Comparison of ENCODE assay signal across 21 cellular contexts in the genomic region with DNA sequence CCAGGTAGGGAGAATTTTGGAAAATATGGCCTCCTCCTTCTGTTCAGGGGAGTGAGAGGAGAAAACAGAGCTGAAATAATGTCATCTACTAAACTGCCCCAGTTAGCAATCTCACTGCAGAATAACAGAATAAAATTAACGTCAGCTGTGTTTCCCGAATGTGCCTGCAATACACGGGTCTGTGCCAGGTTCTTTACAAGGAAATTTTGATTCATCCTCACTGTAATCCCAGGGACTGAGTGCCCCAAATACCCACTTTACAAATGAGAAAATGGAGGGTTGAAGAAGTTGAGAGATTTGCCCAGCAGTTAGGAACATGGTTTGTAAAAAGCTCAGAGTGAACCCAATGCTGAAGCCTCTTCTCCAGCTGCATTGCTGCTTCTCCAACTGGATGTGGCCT. TPM values are rescaled to one million over a fixed set of nuclear protein-coding genes. Genes with fewer than 3 reads are reported as not detected.
DNase-seq lines count a peak whose midpoint lies in the region; ATAC-seq and TF ChIP-seq lines count a peak whose summit lies in the region.
"Had no signal": no experiment of that assay in that cellular context is flagged by ENCODE, and none has a peak within 500 bp of the region (broad histone marks: within the 10 kb centered on the region; RNA-seq: fewer than 3 reads in every experiment).

No MANE protein-coding gene starts in this region.

- no peaks in the 10 kb centered on the region for H3K36me3 ChIP-seq in suprapubic skin

- peaks cover 74% of the 10 kb centered on the region for H3K4me1 Mint-ChIP-seq in activated CD4-positive, alpha-beta T cell treated with anti-CD3 and anti-CD28 coated beads for 36 hours
- H3K4me1 Mint-ChIP-seq in activated CD4-positive, alpha-beta T cell treated with anti-CD3 and anti-CD28 coated beads, Interleukin-2, amount 10 ng/mL, durations not matched to agents 24 days and 14 days = peaks cover 12% of the 10 kb centered on the region
- peaks cover 20% of the 10 kb centered on the region for H3K4me1 Mint-ChIP-seq in activated B cell treated with CpG ODN at 0.5 μM for 24 hours

- H3K27me3 ChIP-seq in foreskin keratinocyte (peaks cover 10% of the 10 kb centered on the region), suprapubic skin (no peaks in the 10 kb centered on the region)

- no peak for TF ChIP-seq POLR2A in suprapubic skin (IDR thresholded peaks at IDR 0.05)

- peaks cover 40% of the 10 kb centered on the region for H3K36me3 Mint-ChIP-seq in activated CD4-positive, alpha-beta T cell treated with anti-CD3 and anti-CD28 coated beads for 36 hours (ENCODE audit: low read depth)
- no peaks in the 10 kb centered on the region for H3K36me3 Mint-ChIP-seq in activated CD4-positive, alpha-beta T cell treated with anti-CD3 and anti-CD28 coated beads, Interleukin-2, amount 10 ng/mL, durations not matched to agents 24 days and 14 days (ENCODE audit: low read depth)
- no peaks in the 10 kb centered on the region for H3K36me3 Mint-ChIP-seq in activated B cell treated with CpG ODN at 0.5 μM for 24 hours (ENCODE audit: low read depth)

- H3K4me1 ChIP-seq in foreskin keratinocyte (peaks cover 24% of the 10 kb centered on the region), suprapubic skin (peaks cover 41% of the 10 kb centered on the region)

- ATAC-seq in activated CD4-positive, alpha-beta T cell treated with anti-CD3 and anti-CD28 coated beads for 36 hours = no peak
- ATAC-seq in activated B cell treated with CpG ODN at 0.5 μM for 24 hours (ENCODE audit: low read depth) (no peak), foreskin keratinocyte (no peak)
- ATAC-seq: GM12878, Panc1 had no signal

- no peak for DNase-seq in activated CD4-positive, alpha-beta T cell treated with anti-CD3 and anti-CD28 coated beads for 36 hours
- DNase-seq in activated CD4-positive, alpha-beta T cell treated with anti-CD3 and anti-CD28 coated beads, Interleukin-2, amount 10 ng/mL, durations not matched to agents 24 days and 14 days = no peak
- no peak for DNase-seq in activated B cell treated with CpG ODN at 0.5 μM for 24 hours
- DNase-seq in foreskin keratinocyte = no peak
- no peak for DNase-seq in suprapubic skin (ENCODE audit: low spot score in 2 of 2)
- no peak for DNase-seq in iPS-NIHi7 (ENCODE audit: extremely low spot score)
- no peak for DNase-seq in germinal center (ENCODE audit: low spot score)
- DNase-seq in stimulated activated CD4-positive, alpha-beta T cell treated with anti-CD3 and anti-CD28 coated beads, Interleukin-15, amount 100 ng/mL, for 24 hours = no peak
- DNase-seq: 8988T, Calu3, DMS79, KG1, NCI-H1092, NCI-H1694 treated with DMSO at 0.1 percent for 48 hours, NCI-H345, NCI-H526 treated with DMSO at 0.1 percent for 48 hours, Right ventricle myocardium superior had no signal

- no peak for TF ChIP-seq CTCF in activated B cell treated with CpG ODN at 0.5 μM for 24 hours (IDR thresholded peaks at IDR 0.05)
- TF ChIP-seq CTCF in foreskin keratinocyte (conservative IDR thresholded peaks at IDR 0.05) = no peak
- TF ChIP-seq CTCF in suprapubic skin (IDR thresholded peaks at IDR 0.05) = no peak

- WGBS in suprapubic skin = 33% methylated on average over 3 of the region's 3 CpGs

- H3K4me3 ChIP-seq in suprapubic skin = no peak overlapping the region
- H3K4me3 ChIP-seq: GM12878 had no signal

- peak overlapping the region; percentile 38 for H3K4me3 Mint-ChIP-seq in activated CD4-positive, alpha-beta T cell treated with anti-CD3 and anti-CD28 coated beads for 36 hours
- H3K4me3 Mint-ChIP-seq in activated CD4-positive, alpha-beta T cell treated with anti-CD3 and anti-CD28 coated beads, Interleukin-2, amount 10 ng/mL, durations not matched to agents 24 days and 14 days = no peak overlapping the region
- H3K4me3 Mint-ChIP-seq in activated B cell treated with CpG ODN at 0.5 μM for 24 hours = no peak overlapping the region

- no peaks in the 10 kb centered on the region for H3K9me3 ChIP-seq in suprapubic skin

- peaks cover 2% of the 10 kb centered on the region for H3K27me3 Mint-ChIP-seq in activated CD4-positive, alpha-beta T cell treated with anti-CD3 and anti-CD28 coated beads for 36 hours
- H3K27me3 Mint-ChIP-seq in activated CD4-positive, alpha-beta T cell treated with anti-CD3 and anti-CD28 coated beads, Interleukin-2, amount 10 ng/mL, durations not matched to agents 24 days and 14 days = no peaks in the 10 kb centered on the region
- peaks cover 5% of the 10 kb centered on the region for H3K27me3 Mint-ChIP-seq in activated B cell treated with CpG ODN at 0.5 μM for 24 hours

- intact Hi-C loops in activated CD4-positive, alpha-beta T cell treated with anti-CD3 and anti-CD28 coated beads for 36 hours (cut with DNase I, micrococcal nuclease) = loop anchor here (5.0 to 10.0 kb wide), 4 partner anchors 167 to 387 kb away; no protein-coding TSS in a partner anchor
- intact Hi-C loops in activated CD4-positive, alpha-beta T cell treated with anti-CD3 and anti-CD28 coated beads, Interleukin-2, amount 10 ng/mL, durations not matched to agents 24 days and 14 days (cut with micrococcal nuclease) = no loop called here
- intact Hi-C loops in activated B cell treated with CpG ODN at 0.5 μM for 24 hours (cut with micrococcal nuclease) = no loop called here

- TF ChIP-seq EP300 in suprapubic skin (IDR thresholded peaks at IDR 0.05) = no peak

- H3K27ac ChIP-seq in foreskin keratinocyte (peak overlapping the region; percentile 52), suprapubic skin (peak overlapping the region; percentile 54)

- CTCF ChIA-PET in activated CD4-positive, alpha-beta T cell treated with anti-CD3 and anti-CD28 coated beads for 36 hours (lab: Charles Lee) = interaction anchor here (1.0 kb wide), 1 partner anchor 29 kb away, joined by 5 read pairs; no protein-coding TSS in a partner anchor
- CTCF ChIA-PET in activated B cell treated with CpG ODN at 0.5 μM for 24 hours (lab: Charles Lee) = no interaction called here

- peak overlapping the region; percentile 93 for H3K27ac Mint-ChIP-seq in activated CD4-positive, alpha-beta T cell treated with anti-CD3 and anti-CD28 coated beads for 36 hours
- H3K27ac Mint-ChIP-seq in activated CD4-positive, alpha-beta T cell treated with anti-CD3 and anti-CD28 coated beads, Interleukin-2, amount 10 ng/mL, durations not matched to agents 24 days and 14 days = no peak overlapping the region
- peak overlapping the region; percentile 36 for H3K27ac Mint-ChIP-seq in activated B cell treated with CpG ODN at 0.5 μM for 24 hours

- POLR2A ChIA-PET in activated CD4-positive, alpha-beta T cell treated with anti-CD3 and anti-CD28 coated beads for 36 hours (lab: Charles Lee) = interaction anchor here (0.5 to 4.3 kb wide), 2 partner anchors 50 to 654 kb away, joined by 4 to 22 read pairs; no protein-coding TSS in a partner anchor
- POLR2A ChIA-PET in activated B cell treated with CpG ODN at 0.5 μM for 24 hours (lab: Charles Lee) = no interaction called here

- peaks cover 33% of the 10 kb centered on the region for H3K9me3 Mint-ChIP-seq in activated CD4-positive, alpha-beta T cell treated with anti-CD3 and anti-CD28 coated beads for 36 hours (ENCODE audit: low read depth)
- peaks cover 24% of the 10 kb centered on the region for H3K9me3 Mint-ChIP-seq in activated CD4-positive, alpha-beta T cell treated with anti-CD3 and anti-CD28 coated beads, Interleukin-2, amount 10 ng/mL, durations not matched to agents 24 days and 14 days
- no peaks in the 10 kb centered on the region for H3K9me3 Mint-ChIP-seq in activated B cell treated with CpG ODN at 0.5 μM for 24 hours

RNA-seq across cellular contexts. Expression of a gene that starts 21.3 kb away (rescaled TPM):
- not detected for total RNA-seq in activated CD4-positive, alpha-beta T cell treated with anti-CD3 and anti-CD28 coated beads for 36 hours
- not detected in 2 replicates for total RNA-seq in activated CD4-positive, alpha-beta T cell treated with anti-CD3 and anti-CD28 coated beads, Interleukin-2, amount 10 ng/mL, durations not matched to agents 24 days and 14 days
- total RNA-seq in activated B cell treated with CpG ODN at 0.5 μM for 24 hours (not detected in 2 replicates), foreskin keratinocyte (not detected in 2 replicates), suprapubic skin (under 1 TPM in 1 of 4 donors, not detected in 3; 0.97 TPM)
- not detected in 2 replicates for polyA plus RNA-seq in foreskin keratinocyte
- total RNA-seq: G401, Right ventricle myocardium superior had no signal

RNA-seq across cellular contexts. Expression of a gene that starts 22.1 kb away (rescaled TPM):
- not detected for total RNA-seq in activated CD4-positive, alpha-beta T cell treated with anti-CD3 and anti-CD28 coated beads for 36 hours
- not detected in 2 replicates for total RNA-seq in activated CD4-positive, alpha-beta T cell treated with anti-CD3 and anti-CD28 coated beads, Interleukin-2, amount 10 ng/mL, durations not matched to agents 24 days and 14 days
- not detected in 2 replicates for total RNA-seq in activated B cell treated with CpG ODN at 0.5 μM for 24 hours
- total RNA-seq in foreskin keratinocyte = not detected in 2 replicates
- polyA plus RNA-seq in foreskin keratinocyte = not detected in 2 replicates
- total RNA-seq in suprapubic skin = not detected
- total RNA-seq: Calu3, G401, GM12878, M059J, Right ventricle myocardium superior had no signal
- polyA plus RNA-seq: GM12878 had no signal

RNA-seq across cellular contexts. Expression of a gene that starts 44.0 kb away (rescaled TPM):
- total RNA-seq in activated CD4-positive, alpha-beta T cell treated with anti-CD3 and anti-CD28 coated beads for 36 hours = 100 to 1,000 TPM; 102 to 140 TPM
- total RNA-seq in activated CD4-positive, alpha-beta T cell treated with anti-CD3 and anti-CD28 coated beads, Interleukin-2, amount 10 ng/mL, durations not matched to agents 24 days and 14 days = 0.59 and 0.96 TPM in 2 replicates
- total RNA-seq in activated B cell treated with CpG ODN at 0.5 μM for 24 hours (0.31 TPM in 1 of 2 replicates, not detected in the other), foreskin keratinocyte (0.14 and 0.20 TPM in 2 replicates), suprapubic skin (10 to 100 TPM in 1 of 4 donors, 1 to 10 TPM in 3; 4.7 to 62.4 (median 7.5) TPM)
- polyA plus RNA-seq in foreskin keratinocyte = 0.12 and 0.39 TPM in 2 replicates
- total RNA-seq: G401 had no signal

RNA-seq across cellular contexts. Expression of a gene that starts 51.3 kb away (rescaled TPM):
- total RNA-seq in activated CD4-positive, alpha-beta T cell treated with anti-CD3 and anti-CD28 coated beads for 36 hours = not detected
- not detected in 2 replicates for total RNA-seq in activated CD4-positive, alpha-beta T cell treated with anti-CD3 and anti-CD28 coated beads, Interleukin-2, amount 10 ng/mL, durations not matched to agents 24 days and 14 days
- total RNA-seq in activated B cell treated with CpG ODN at 0.5 μM for 24 hours (not detected in 2 replicates), foreskin keratinocyte (not detected in 2 replicates), suprapubic skin (under 1 TPM in 1 of 4 donors, not detected in 3; 0.24 TPM)
- polyA plus RNA-seq in foreskin keratinocyte = not detected in 2 replicates
- total RNA-seq: Calu3, G401, GM12878, M059J, Right ventricle myocardium superior had no signal
- polyA plus RNA-seq: GM12878 had no signal

Comparison
In these comparisons a context has a peak if more than half of its experiments do, and no peak if none do; other contexts are left out.
1. intact Hi-C loops: an anchor here in activated CD4-positive, alpha-beta T cell treated with anti-CD3 and anti-CD28 coated beads for 36 hours (5.0 to 10.0 kb wide); none called in activated CD4-positive, alpha-beta T cell treated with anti-CD3 and anti-CD28 coated beads, Interleukin-2, amount 10 ng/mL, durations not matched to agents 24 days and 14 days and activated B cell treated with CpG ODN at 0.5 μM for 24 hours.